ENCODE assay signal across 12 cellular contexts in genomic region chr6:144478487-144478886, GRCh38.
DNase-seq lines count a peak whose midpoint lies in the region; ATAC-seq and TF ChIP-seq lines count a peak whose summit lies in the region.
"Had no signal": no experiment of that assay in that cellular context is flagged by ENCODE, and none has a peak within 500 bp of the region (broad histone marks: within the 10 kb centered on the region; RNA-seq: fewer than 3 reads in every experiment).

No MANE protein-coding gene starts in this region.

- POLR2A ChIA-PET in T-cell (lab: Charles Lee), result no interaction called here

- no peak overlapping the region for H3K4me3 Mint-ChIP-seq in CD4-positive, CD25-positive, alpha-beta regulatory T cell
- H3K4me3 Mint-ChIP-seq in T-cell, result no peak overlapping the region

- 17% methylated on average over 5 of the region's 5 CpGs for WGBS in prostate gland

- H3K9me3 ChIP-seq in CD4-positive, CD25-positive, alpha-beta regulatory T cell (ENCODE audit: control insufficient read depth in 2 of 2, low read length in 2 of 2), result no peaks in the 10 kb centered on the region
- H3K9me3 ChIP-seq in prostate gland, result no peaks in the 10 kb centered on the region
- H3K9me3 ChIP-seq: left lung had no signal

- no peaks in the 10 kb centered on the region for H3K4me1 ChIP-seq in CD4-positive, CD25-positive, alpha-beta regulatory T cell (ENCODE audit: control insufficient read depth, insufficient read depth, low read length, poor library complexity, severe bottlenecking)
- no peaks in the 10 kb centered on the region for H3K4me1 ChIP-seq in prostate gland (replicated peaks)
- H3K4me1 ChIP-seq: parathyroid adenoma had no signal

- no peak for TF ChIP-seq CTCF in prostate gland (IDR thresholded peaks at IDR 0.05)

- H3K27me3 ChIP-seq in CD4-positive, CD25-positive, alpha-beta regulatory T cell (ENCODE audit: control insufficient read depth, insufficient read depth, low read length), result no peaks in the 10 kb centered on the region
- H3K27me3 ChIP-seq in prostate gland (replicated peaks; ENCODE audit: insufficient read depth), result no peaks in the 10 kb centered on the region
- H3K27me3 ChIP-seq: left lung had no signal

- no peak for TF ChIP-seq POLR2A in prostate gland (IDR thresholded peaks at IDR 0.05)

- intact Hi-C loops in left cardiac atrium (cut with DNase I), result loop anchor here (5.0 to 10.0 kb wide), 2 partner anchors 191 to 264 kb away; partner anchors contain the start of gene UTRN (in 1 of the 2)
- intact Hi-C loops in prostate gland (cut with DNase I), result no loop called here

- no peak overlapping the region for H3K27ac ChIP-seq in CD4-positive, CD25-positive, alpha-beta regulatory T cell (ENCODE audit: insufficient read depth, low read length, poor library complexity, severe bottlenecking)
- peak overlapping the region; percentile 65 to 68 for H3K27ac ChIP-seq in prostate gland
- H3K27ac ChIP-seq: parathyroid adenoma had no signal

- peaks cover 11 to 36% (median 21%) of the 10 kb centered on the region in 4 donors for H3K4me1 Mint-ChIP-seq in CD4-positive, CD25-positive, alpha-beta regulatory T cell
- peaks cover 0 to 15% (median 9%) of the 10 kb centered on the region in 3 donors for H3K4me1 Mint-ChIP-seq in T-cell

- ATAC-seq in CD4-positive, CD25-positive, alpha-beta regulatory T cell (ENCODE audit: low read depth in 2 of 2), result no peak
- ATAC-seq in T-cell (replicated peaks in 1 of 4) (no peak), left cardiac atrium (peak; percentile 84 to 93)
- ATAC-seq: left lung had no signal

- CTCF ChIA-PET in T-cell (lab: Charles Lee), result interaction anchor here in 1 of 2 donors (0.6 to 1.0 kb wide), 3 partner anchors 220 to 374 kb away, joined by 3 to 5 read pairs (median 3); no protein-coding TSS in a partner anchor

- H3K4me3 ChIP-seq in CD4-positive, CD25-positive, alpha-beta regulatory T cell (ENCODE audit: low read depth, low read length), result no peak overlapping the region
- no peak overlapping the region for H3K4me3 ChIP-seq in prostate gland
- H3K4me3 ChIP-seq: left lung had no signal

- no peak for DNase-seq in CD4-positive, CD25-positive, alpha-beta regulatory T cell
- DNase-seq in T-cell (no peak), left cardiac atrium (peak; percentile 45), prostate gland (ENCODE audit: low spot score) (peak; percentile 70), HT-29 (ENCODE audit: low spot score) (no peak), NCI-H82 (lab: John Stamatoyannopoulos, UW) (no peak), DMS153 (lab: John Stamatoyannopoulos, UW) (no peak), NCI-H524 (lab: John Stamatoyannopoulos, UW) (no peak)
- DNase-seq: left lung; MV-4-11; stimulated activated CD4-positive, alpha-beta T cell treated with anti-CD3 and anti-CD28 coated beads, Interleukin-4, amount 100 ng/mL, for 1 hour had no signal

- peak overlapping the region in 2 of 3 donors; percentile 1 to 72 for H3K27ac Mint-ChIP-seq in CD4-positive, CD25-positive, alpha-beta regulatory T cell
- H3K27ac Mint-ChIP-seq in T-cell, result peak overlapping the region; percentile 80 to 91

- H3K9me3 Mint-ChIP-seq in CD4-positive, CD25-positive, alpha-beta regulatory T cell, result no peaks in the 10 kb centered on the region
- H3K9me3 Mint-ChIP-seq in T-cell, result no peaks in the 10 kb centered on the region

- no peaks in the 10 kb centered on the region for H3K27me3 Mint-ChIP-seq in CD4-positive, CD25-positive, alpha-beta regulatory T cell
- no peaks in the 10 kb centered on the region for H3K27me3 Mint-ChIP-seq in T-cell

- H3K36me3 Mint-ChIP-seq in CD4-positive, CD25-positive, alpha-beta regulatory T cell, result peaks cover 45% of the 10 kb centered on the region
- peaks cover 47% of the 10 kb centered on the region for H3K36me3 Mint-ChIP-seq in T-cell

- H3K36me3 ChIP-seq in CD4-positive, CD25-positive, alpha-beta regulatory T cell (ENCODE audit: control insufficient read depth, insufficient read depth, low read length), result peaks cover 76% of the 10 kb centered on the region
- H3K36me3 ChIP-seq in prostate gland, result peaks cover 0 to 2% of the 10 kb centered on the region in 2 donors

Comparison
In these comparisons a context has a peak if more than half of its experiments do, and no peak if none do; other contexts are left out.
1. ATAC-seq: peak in left cardiac atrium (2 of 2); none in CD4-positive, CD25-positive, alpha-beta regulatory T cell (0 of 2) and T-cell (0 of 4).
2. DNase-seq: peak in left cardiac atrium (single experiment) and prostate gland (single experiment); none in CD4-positive, CD25-positive, alpha-beta regulatory T cell (0 of 3), T-cell (0 of 34), HT-29 (single experiment), NCI-H82 (single experiment), DMS153 (single experiment) and NCI-H524 (0 of 2).